8 cellular contexts compared by ENCODE assay signal in genomic region chr2:63050186-63050915, GRCh38. TPM values are rescaled to one million over a fixed set of nuclear protein-coding genes. Genes with fewer than 3 reads are reported as not detected.
DNase-seq lines count a peak whose midpoint lies in the region; ATAC-seq and TF ChIP-seq lines count a peak whose summit lies in the region.

Gene OTX1 (plus strand): TSS chr2:63050830. CDS start chr2:63052991, 2,161 bp downstream.

- H3K27me3 ChIP-seq in WERI-Rb-1 (ENCODE audit: insufficient read depth, low read depth, severe bottlenecking), result peaks cover 68% of the 10 kb centered on the region

- TF ChIP-seq CTCF in WERI-Rb-1 (IDR thresholded peaks at IDR 0.05; ENCODE audit: low read depth, low read length), result no peak

- H3K4me3 Mint-ChIP-seq in naive B cell, result peak within 1 kb of the TSS; percentile 86 to 93 (median 91)

- H3K27me3 Mint-ChIP-seq in naive B cell, result peaks cover 79 to 94% (median 86%) of the 10 kb centered on the region in 3 donors

- H3K9me3 Mint-ChIP-seq in naive B cell, result peaks cover 0 to 12% (median 7%) of the 10 kb centered on the region in 7 donors

- peak within 1 kb of the TSS; percentile 82 for H3K4me3 ChIP-seq in WERI-Rb-1 (ENCODE audit: low read depth, low read length)

- no peaks in the 10 kb centered on the region for H3K36me3 ChIP-seq in WERI-Rb-1

- ATAC-seq in GM19324 (IDR thresholded peaks at IDR 0.05; ENCODE audit: low FRiP score, unreplicated experiment) (peak; percentile 87), HG03280 (IDR thresholded peaks at IDR 0.05; ENCODE audit: unreplicated experiment) (peak; percentile 87), naive B cell (ENCODE audit: low read depth in 2 of 2) (peak; percentile 55 to 75)

- DNase-seq in COR-L47 (lab: John Stamatoyannopoulos, UW) (peak; percentile 76), NCI-H2196 (lab: John Stamatoyannopoulos, UW; ENCODE audit: unreplicated experiment) (peak; percentile 72), WERI-Rb-1 (peak; percentile 91), epithelial cell of prostate (ENCODE audit: low read depth, low spot score) (peak; percentile 36), naive B cell (peak; percentile 57), ureter (ENCODE audit: low spot score) (peak; percentile 54)

- H3K27ac Mint-ChIP-seq in naive B cell, result peak within 1 kb of the TSS in 4 of 6 donors; percentile 7 to 93 (median 52)

- peaks cover 46 to 80% (median 68%) of the 10 kb centered on the region in 3 donors for H3K4me1 Mint-ChIP-seq in naive B cell

- peak within 1 kb of the TSS; percentile 42; the same call in 1 of the 2 replicates for H3K27ac ChIP-seq in WERI-Rb-1
- peak within 1 kb of the TSS; percentile 62 for H3K27ac ChIP-seq in epithelial cell of prostate

- H3K36me3 Mint-ChIP-seq in naive B cell, result peaks cover 13 to 22% of the 10 kb centered on the region in 2 donors

- peaks cover 2% of the 10 kb centered on the region for H3K9me3 ChIP-seq in WERI-Rb-1 (ENCODE audit: severe bottlenecking)

RNA-seq across cellular contexts. Expression of gene OTX1, which starts in this region (rescaled TPM):
- not detected for polyA plus RNA-seq in naive B cell (ENCODE audit: low read depth in 6 of 6)
- 0.36 TPM for total RNA-seq in ureter

Comparison
In these comparisons a context has a peak if more than half of its experiments do, and no peak if none do; other contexts are left out.
1. Peak in every context shown above with its lines: DNase-seq, ATAC-seq, H3K4me3 ChIP-seq and H3K27ac ChIP-seq.
2. Peak in DNase-seq and ATAC-seq in naive B cell; RNA of the gene not detected or under 1 TPM.
3. Peak in DNase-seq in ureter; RNA of the gene not detected or under 1 TPM.
4. DNase-seq: peak in every context shown above with its lines; median percentile 91 in WERI-Rb-1; 76 in COR-L47; 72 in NCI-H2196; 57 in naive B cell; 54 in ureter; 36 in epithelial cell of prostate.